8 cellular contexts compared by ENCODE assay signal in the genomic region with DNA sequence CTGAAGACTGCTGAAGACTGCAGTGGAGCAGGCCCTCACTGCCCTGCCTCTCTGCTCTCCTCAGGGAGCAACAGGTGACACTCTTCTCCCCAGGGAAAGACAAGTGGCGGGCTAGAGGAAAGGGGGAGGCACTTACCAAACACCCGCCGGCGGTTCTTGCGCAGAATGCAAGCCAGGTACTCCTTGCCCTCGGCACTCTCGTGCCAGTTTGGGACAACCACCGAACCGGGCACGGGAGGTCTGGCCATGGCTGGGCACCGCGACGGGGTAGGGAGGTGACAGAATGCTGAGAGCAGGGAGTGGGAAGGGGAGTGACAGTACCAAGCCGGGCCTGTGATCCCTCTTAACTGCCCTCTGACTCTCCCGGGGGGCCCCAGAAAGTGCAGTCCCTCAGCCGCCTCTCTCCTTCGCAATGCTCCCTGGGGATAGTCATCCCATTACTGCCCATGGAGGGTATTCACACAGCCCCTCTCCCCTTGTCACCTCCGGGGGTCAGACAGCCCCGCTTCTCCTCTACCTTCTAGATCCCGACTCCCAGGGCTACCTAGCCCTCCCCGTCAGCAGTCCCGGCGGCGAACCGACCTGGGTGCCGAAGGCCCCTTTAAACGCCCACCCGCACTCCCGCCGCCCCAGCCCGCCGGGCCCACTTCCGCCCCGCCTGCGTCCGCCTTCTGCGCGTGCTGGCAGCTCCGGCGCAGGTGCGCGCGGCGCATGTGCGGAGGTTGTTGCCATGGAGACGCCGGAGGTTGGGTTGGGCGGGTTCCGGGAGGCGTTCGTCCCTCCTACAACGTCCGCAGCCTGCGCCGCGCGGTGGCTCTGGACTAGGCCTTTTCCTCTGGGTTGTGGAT. TPM values are rescaled to one million over a fixed set of nuclear protein-coding genes. Genes with fewer than 3 reads are reported as not detected.
A peak's percentile ranks its signal among the peaks of the same experiment; 100 is the strongest.
DNase-seq lines count a peak whose midpoint lies in the region; ATAC-seq and TF ChIP-seq lines count a peak whose summit lies in the region.

A gene with protein sequence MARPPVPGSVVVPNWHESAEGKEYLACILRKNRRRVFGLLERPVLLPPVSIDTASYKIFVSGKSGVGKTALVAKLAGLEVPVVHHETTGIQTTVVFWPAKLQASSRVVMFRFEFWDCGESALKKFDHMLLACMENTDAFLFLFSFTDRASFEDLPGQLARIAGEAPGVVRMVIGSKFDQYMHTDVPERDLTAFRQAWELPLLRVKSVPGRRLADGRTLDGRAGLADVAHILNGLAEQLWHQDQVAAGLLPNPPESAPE (minus strand): TSS at position 689 of the 848 bp plus-strand sequence. CDS start 441 bp downstream, at position 248.

- TF ChIP-seq CTCF in kidney epithelial cell (IDR thresholded peaks at IDR 0.05; ENCODE audit: insufficient read depth, low read length, poor library complexity, severe bottlenecking), result no peak

- H3K4me3 ChIP-seq in kidney epithelial cell (ENCODE audit: low read depth, low read length), result peak within 1 kb of the TSS; percentile 64

- no peaks in the 10 kb centered on the region for H3K27me3 ChIP-seq in kidney epithelial cell (ENCODE audit: control insufficient read depth, insufficient read depth, low read length)

- no peaks in the 10 kb centered on the region for H3K36me3 ChIP-seq in kidney epithelial cell (ENCODE audit: control insufficient read depth, insufficient read depth, low read length)

- ATAC-seq in GM19025 (IDR thresholded peaks at IDR 0.05; ENCODE audit: low read depth, unreplicated experiment) (peak; percentile 74), HG03196 (IDR thresholded peaks at IDR 0.05; ENCODE audit: unreplicated experiment) (peak; percentile 76)
- ATAC-seq in activated CD4-positive, CD25-positive, alpha-beta regulatory T cell treated with anti-CD3 and anti-CD28 coated beads, Interleukin-2, amount 50 U/mL, for 24 hours, result peak; percentile 79 to 84

- DNase-seq in AG08395 (ENCODE audit: low spot score) (peak; percentile 96), NCI-H345 (lab: John Stamatoyannopoulos, UW) (peak; percentile 96), cerebellar cortex (ENCODE audit: low spot score) (peak; percentile 90), kidney epithelial cell (ENCODE audit: low read depth) (peak; percentile 65)
- DNase-seq in stimulated activated CD4-positive, alpha-beta T cell treated with anti-CD3 and anti-CD28 coated beads, Interleukin-15, amount 100 ng/mL, for 48 hours (ENCODE audit: low read depth in 2 of 2), result peak; percentile 91 to 96

RNA-seq across cellular contexts. Expression of the gene that starts here (rescaled TPM):
- total RNA-seq in kidney epithelial cell, result 3.5 and 7.6 TPM in 2 replicates

Comparison
In these comparisons a context has a peak if more than half of its experiments do, and no peak if none do; other contexts are left out.
1. Peak in every context shown above with its lines: DNase-seq, ATAC-seq and H3K4me3 ChIP-seq.